In the genomic region with DNA sequence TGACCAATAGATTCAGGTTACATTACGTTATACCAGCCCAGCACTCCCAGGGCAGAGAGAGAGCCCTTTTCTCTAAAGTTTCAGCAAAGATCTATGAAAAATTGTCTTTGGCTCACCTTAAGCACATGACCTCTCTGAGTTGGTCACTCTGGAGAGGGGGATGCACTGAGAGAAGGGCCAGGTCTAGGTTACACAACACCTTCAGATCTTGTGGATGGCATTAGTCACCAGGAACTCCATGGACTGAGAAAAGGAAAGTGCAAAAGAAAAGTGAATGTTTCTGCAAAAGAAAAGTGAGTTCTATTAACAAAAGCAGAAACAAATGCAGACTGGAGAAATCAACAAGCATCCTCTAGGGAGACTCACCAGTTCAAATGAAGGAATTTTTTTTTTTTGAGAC, we compare ENCODE assay signal across 18 cellular contexts.
A peak's percentile ranks its signal among the peaks of the same experiment; 100 is the strongest.
DNase-seq lines count a peak whose midpoint lies in the region; ATAC-seq and TF ChIP-seq lines count a peak whose summit lies in the region.
"Had no signal": no experiment of that assay in that cellular context is flagged by ENCODE, and none has a peak within 500 bp of the region (broad histone marks: within the 10 kb centered on the region; RNA-seq: fewer than 3 reads in every experiment).

No MANE protein-coding gene starts in this region.

- intact Hi-C loops in activated CD4-positive, alpha-beta T cell treated with anti-CD3 and anti-CD28 coated beads for 36 hours (cut with DNase I, micrococcal nuclease), result no loop called here

- H3K9me3 Mint-ChIP-seq in nephron progenitor cell, result peaks cover 42% of the 10 kb centered on the region
- H3K9me3 Mint-ChIP-seq in activated CD4-positive, alpha-beta T cell treated with anti-CD3 and anti-CD28 coated beads for 36 hours (ENCODE audit: low read depth), result peaks cover 2% of the 10 kb centered on the region

- H3K4me3 Mint-ChIP-seq in nephron progenitor cell, result no peak overlapping the region
- no peak overlapping the region for H3K4me3 Mint-ChIP-seq in activated CD4-positive, alpha-beta T cell treated with anti-CD3 and anti-CD28 coated beads for 36 hours
- H3K4me3 Mint-ChIP-seq: B cell; CD4-positive, alpha-beta T cell had no signal

- ATAC-seq in HG02938 (IDR thresholded peaks at IDR 0.05; ENCODE audit: unreplicated experiment) (no peak), GM18867 (IDR thresholded peaks at IDR 0.05; ENCODE audit: unreplicated experiment) (no peak)
- no peak for ATAC-seq in activated CD4-positive, alpha-beta T cell treated with anti-CD3 and anti-CD28 coated beads for 36 hours
- ATAC-seq: K562 had no signal

- no peaks in the 10 kb centered on the region for H3K27me3 Mint-ChIP-seq in nephron progenitor cell (ENCODE audit: low read depth, poor library complexity)
- no peaks in the 10 kb centered on the region for H3K27me3 Mint-ChIP-seq in activated CD4-positive, alpha-beta T cell treated with anti-CD3 and anti-CD28 coated beads for 36 hours
- H3K27me3 Mint-ChIP-seq: B cell; CD4-positive, alpha-beta T cell had no signal

- H3K27ac ChIP-seq in coronary artery, result no peak overlapping the region
- H3K27ac ChIP-seq: SJSA1 had no signal

- CTCF ChIA-PET in activated CD4-positive, alpha-beta T cell treated with anti-CD3 and anti-CD28 coated beads for 36 hours (lab: Charles Lee), result no interaction called here

- peaks cover 27% of the 10 kb centered on the region for H3K36me3 Mint-ChIP-seq in nephron progenitor cell (ENCODE audit: low read depth)
- no peaks in the 10 kb centered on the region for H3K36me3 Mint-ChIP-seq in activated CD4-positive, alpha-beta T cell treated with anti-CD3 and anti-CD28 coated beads for 36 hours (ENCODE audit: low read depth)

- POLR2A ChIA-PET in activated CD4-positive, alpha-beta T cell treated with anti-CD3 and anti-CD28 coated beads for 36 hours (lab: Charles Lee), result no interaction called here

- TF ChIP-seq CTCF in fibroblast of the aortic adventitia (IDR thresholded peaks at IDR 0.05; ENCODE audit: insufficient read depth, low read length) (no peak), nephron progenitor cell (IDR thresholded peaks at IDR 0.05) (no peak), coronary artery (IDR thresholded peaks at IDR 0.05) (no peak)

- peaks cover 19% of the 10 kb centered on the region for H3K4me1 Mint-ChIP-seq in nephron progenitor cell
- no peaks in the 10 kb centered on the region for H3K4me1 Mint-ChIP-seq in activated CD4-positive, alpha-beta T cell treated with anti-CD3 and anti-CD28 coated beads for 36 hours
- H3K4me1 Mint-ChIP-seq: B cell had no signal

- peak overlapping the region; percentile 20 for H3K27ac Mint-ChIP-seq in nephron progenitor cell
- no peak overlapping the region for H3K27ac Mint-ChIP-seq in activated CD4-positive, alpha-beta T cell treated with anti-CD3 and anti-CD28 coated beads for 36 hours
- H3K27ac Mint-ChIP-seq: B cell; CD4-positive, alpha-beta T cell had no signal

- no peak overlapping the region for H3K4me3 ChIP-seq in fibroblast of the aortic adventitia (ENCODE audit: low read depth, low read length)
- H3K4me3 ChIP-seq in coronary artery, result no peak overlapping the region
- H3K4me3 ChIP-seq: K562, SJSA1 had no signal

- DNase-seq in ELR (ENCODE audit: low read depth) (peak; percentile 6), amniotic epithelial cell (ENCODE audit: low read depth) (peak; percentile 60), fibroblast of the aortic adventitia (ENCODE audit: low read depth) (peak; percentile 20), nephron progenitor cell (no peak), coronary artery (ENCODE audit: low spot score) (no peak)
- no peak for DNase-seq in activated CD4-positive, alpha-beta T cell treated with anti-CD3 and anti-CD28 coated beads for 36 hours
- DNase-seq: ACHN; CD4-positive, alpha-beta T cell; H7; NCI-H1048; NCI-H345; NCI-H526 treated with DMSO at 0.1 percent for 48 hours; OCI-M1 had no signal

Comparison
In these comparisons a context has a peak if more than half of its experiments do, and no peak if none do; other contexts are left out.
1. DNase-seq: peak in ELR (single experiment), amniotic epithelial cell (single experiment) and fibroblast of the aortic adventitia (single experiment); none in nephron progenitor cell (single experiment), activated CD4-positive, alpha-beta T cell treated with anti-CD3 and anti-CD28 coated beads for 36 hours (single experiment) and coronary artery (single experiment).